Comparison of ENCODE assay signal across 15 cellular contexts in the genomic region with DNA sequence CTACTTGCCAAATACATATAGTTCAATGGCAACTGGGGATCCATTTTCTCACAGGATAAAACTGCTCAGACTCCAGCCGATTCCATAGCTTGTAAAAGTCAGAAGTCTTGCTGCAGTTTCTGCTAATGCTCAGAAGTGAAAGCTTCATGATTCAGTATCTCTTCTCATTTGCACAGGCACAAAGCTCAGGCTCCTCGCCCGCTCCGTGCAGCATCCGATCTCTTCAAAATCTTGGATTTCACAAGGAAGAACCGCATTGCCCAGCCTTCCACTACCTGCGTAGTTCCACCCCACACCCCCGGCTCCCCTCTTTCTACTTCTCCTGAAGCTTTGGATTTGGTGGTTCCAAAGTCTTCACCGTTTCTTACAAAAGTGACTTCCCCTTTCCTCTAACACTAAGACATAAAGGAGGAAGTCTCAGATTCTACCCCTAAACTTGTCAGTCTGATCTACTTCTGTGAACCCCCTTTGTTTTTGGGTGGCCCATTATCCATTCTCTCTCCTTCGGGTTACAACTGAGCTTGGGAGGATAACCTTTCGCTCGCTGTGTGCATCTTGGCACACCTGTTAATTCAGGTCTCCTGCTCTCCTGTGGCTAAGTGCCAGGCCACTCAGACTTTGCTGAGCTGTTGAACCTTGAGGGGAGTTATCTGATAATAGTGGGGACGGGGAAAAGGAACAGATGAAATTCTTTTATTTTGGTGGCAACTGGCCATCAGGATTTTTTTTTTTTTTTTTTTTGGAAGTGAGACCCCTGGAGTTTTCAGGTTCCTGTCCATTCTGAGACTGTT.
DNase-seq lines count a peak whose midpoint lies in the region; ATAC-seq, FAIRE-seq and TF ChIP-seq lines count a peak whose summit lies in the region.
"Had no signal": no experiment of that assay in that cellular context is flagged by ENCODE, and none has a peak within 500 bp of the region (broad histone marks: within the 10 kb centered on the region; RNA-seq: fewer than 3 reads in every experiment).

No MANE protein-coding gene starts in this region.

- CTCF ChIA-PET in activated CD8-positive, alpha-beta memory T cell treated with anti-CD3 and anti-CD28 coated beads, Interleukin-2, amount 10 ng/mL, durations not matched to agents 7 days and 5 days (lab: Charles Lee) = interaction anchor here (1.0 to 7.8 kb wide), 8 partner anchors 11 to 386 kb away, joined by 3 to 167 read pairs (median 4); no protein-coding TSS in a partner anchor

- H3K9me3 ChIP-seq in kidney (ENCODE audit: control insufficient read depth in 1 of 2, low read length in 2 of 2) = no peaks in the 10 kb centered on the region
- H3K9me3 ChIP-seq: ascending aorta, pancreas had no signal

- no peaks in the 10 kb centered on the region for H3K36me3 ChIP-seq in kidney (ENCODE audit: control insufficient read depth in 1 of 2, insufficient read depth in 2 of 2, low read length in 2 of 2)
- H3K36me3 ChIP-seq: ascending aorta, pancreas had no signal

- peak overlapping the region; percentile 46 for H3K4me3 Mint-ChIP-seq in activated CD8-positive, alpha-beta memory T cell treated with anti-CD3 and anti-CD28 coated beads, Interleukin-2, amount 10 ng/mL, durations not matched to agents 7 days and 5 days
- H3K4me3 Mint-ChIP-seq in activated naive CD8-positive, alpha-beta T cell treated with anti-CD3 and anti-CD28 coated beads for 36 hours = peak overlapping the region; percentile 63
- H3K4me3 Mint-ChIP-seq in stimulated activated memory B cell treated with anti-CD40 and anti-IgM and Interleukin-4, amounts not matched to agents 10 μg/mL and 1 μg/mL and 100 μg/mL, for 72 hours = peak overlapping the region; percentile 79

- no peak for FAIRE-seq in kidney (lab: Jason Lieb, UNC)
- FAIRE-seq: pancreas had no signal

- H3K9me3 Mint-ChIP-seq in activated CD8-positive, alpha-beta memory T cell treated with anti-CD3 and anti-CD28 coated beads, Interleukin-2, amount 10 ng/mL, durations not matched to agents 7 days and 5 days (ENCODE audit: low read depth) = no peaks in the 10 kb centered on the region
- H3K9me3 Mint-ChIP-seq in activated naive CD8-positive, alpha-beta T cell treated with anti-CD3 and anti-CD28 coated beads for 36 hours = peaks cover 1% of the 10 kb centered on the region
- peaks cover 5% of the 10 kb centered on the region for H3K9me3 Mint-ChIP-seq in stimulated activated memory B cell treated with anti-CD40 and anti-IgM and Interleukin-4, amounts not matched to agents 10 μg/mL and 1 μg/mL and 100 μg/mL, for 72 hours

- H3K9ac ChIP-seq in kidney (ENCODE audit: low read length in 2 of 2) = no peak overlapping the region

- H3K4me1 ChIP-seq in kidney (ENCODE audit: control insufficient read depth in 1 of 2, insufficient read depth in 1 of 2, low read depth in 1 of 2, low read length in 2 of 2) = peaks cover 4 to 6% of the 10 kb centered on the region in 2 donors

- ATAC-seq in activated CD8-positive, alpha-beta memory T cell treated with anti-CD3 and anti-CD28 coated beads, Interleukin-2, amount 10 ng/mL, durations not matched to agents 7 days and 5 days = no peak
- peak; percentile 58 for ATAC-seq in stimulated activated memory B cell treated with anti-CD40 and anti-IgM and Interleukin-4, amounts not matched to agents 10 μg/mL and 1 μg/mL and 100 μg/mL, for 72 hours
- ATAC-seq in HG03045 (IDR thresholded peaks at IDR 0.05; ENCODE audit: unreplicated experiment) = no peak
- ATAC-seq: activated CD4-positive, CD25-positive, alpha-beta regulatory T cell treated with anti-CD3 and anti-CD28 coated beads, Interleukin-2, amount 50 U/mL, for 24 hours; left ventricle myocardium superior had no signal

- TF ChIP-seq CTCF in kidney (IDR thresholded peaks at IDR 0.05; ENCODE audit: borderline replicate concordance, extremely low read depth, insufficient read depth) = no peak

- H3K4me3 ChIP-seq in kidney (ENCODE audit: low read length in 2 of 2) = no peak overlapping the region
- H3K4me3 ChIP-seq: ascending aorta, pancreas had no signal

- H3K27me3 Mint-ChIP-seq in activated CD8-positive, alpha-beta memory T cell treated with anti-CD3 and anti-CD28 coated beads, Interleukin-2, amount 10 ng/mL, durations not matched to agents 7 days and 5 days = peaks cover 3% of the 10 kb centered on the region
- peaks cover 3% of the 10 kb centered on the region for H3K27me3 Mint-ChIP-seq in activated naive CD8-positive, alpha-beta T cell treated with anti-CD3 and anti-CD28 coated beads for 36 hours
- H3K27me3 Mint-ChIP-seq in stimulated activated memory B cell treated with anti-CD40 and anti-IgM and Interleukin-4, amounts not matched to agents 10 μg/mL and 1 μg/mL and 100 μg/mL, for 72 hours = peaks cover 14% of the 10 kb centered on the region

- H3K36me3 Mint-ChIP-seq in activated CD8-positive, alpha-beta memory T cell treated with anti-CD3 and anti-CD28 coated beads, Interleukin-2, amount 10 ng/mL, durations not matched to agents 7 days and 5 days = no peaks in the 10 kb centered on the region
- H3K36me3 Mint-ChIP-seq in activated naive CD8-positive, alpha-beta T cell treated with anti-CD3 and anti-CD28 coated beads for 36 hours = peaks cover 2% of the 10 kb centered on the region
- no peaks in the 10 kb centered on the region for H3K36me3 Mint-ChIP-seq in stimulated activated memory B cell treated with anti-CD40 and anti-IgM and Interleukin-4, amounts not matched to agents 10 μg/mL and 1 μg/mL and 100 μg/mL, for 72 hours

- peaks cover 15% of the 10 kb centered on the region for H3K4me1 Mint-ChIP-seq in activated CD8-positive, alpha-beta memory T cell treated with anti-CD3 and anti-CD28 coated beads, Interleukin-2, amount 10 ng/mL, durations not matched to agents 7 days and 5 days
- H3K4me1 Mint-ChIP-seq in activated naive CD8-positive, alpha-beta T cell treated with anti-CD3 and anti-CD28 coated beads for 36 hours = peaks cover 13% of the 10 kb centered on the region
- H3K4me1 Mint-ChIP-seq in stimulated activated memory B cell treated with anti-CD40 and anti-IgM and Interleukin-4, amounts not matched to agents 10 μg/mL and 1 μg/mL and 100 μg/mL, for 72 hours = peaks cover 22% of the 10 kb centered on the region

- intact Hi-C loops in kidney (cut with DNase I) = loop anchor here (10.0 kb wide), 2 partner anchors 191 to 281 kb away; partner anchors contain the start of gene GNA14

- no peak for DNase-seq in activated CD8-positive, alpha-beta memory T cell treated with anti-CD3 and anti-CD28 coated beads, Interleukin-2, amount 10 ng/mL, durations not matched to agents 7 days and 5 days
- no peak for DNase-seq in activated CD8-positive, alpha-beta memory T cell treated with anti-CD3 and anti-CD28 coated beads, Interleukin-2, amount 50 U/mL, for 4 hours
- DNase-seq in NOMO-1 treated with DMSO at 0.1 percent for 48 hours (lab: John Stamatoyannopoulos, UW; ENCODE audit: unreplicated experiment) (peak; percentile 57), kidney (no peak)
- DNase-seq in activated naive CD8-positive, alpha-beta T cell treated with anti-CD3 and anti-CD28 coated beads for 36 hours = no peak
- no peak for DNase-seq in stimulated activated CD4-positive, alpha-beta T cell treated with anti-CD3 and anti-CD28 coated beads, Interleukin-2, amount 100 ng/mL, for 24 hours
- DNase-seq: head of caudate nucleus; left ventricle myocardium superior; stimulated activated CD4-positive, alpha-beta T cell treated with anti-CD3 and anti-CD28 coated beads, Interleukin-1b, Interleukin-23, amount 100 ng/mL, for 48 hours; substantia nigra had no signal

- no peak overlapping the region for H3K27ac Mint-ChIP-seq in activated CD8-positive, alpha-beta memory T cell treated with anti-CD3 and anti-CD28 coated beads, Interleukin-2, amount 10 ng/mL, durations not matched to agents 7 days and 5 days
- H3K27ac Mint-ChIP-seq in activated naive CD8-positive, alpha-beta T cell treated with anti-CD3 and anti-CD28 coated beads for 36 hours = peak overlapping the region; percentile 18
- H3K27ac Mint-ChIP-seq in stimulated activated memory B cell treated with anti-CD40 and anti-IgM and Interleukin-4, amounts not matched to agents 10 μg/mL and 1 μg/mL and 100 μg/mL, for 72 hours = peak overlapping the region; percentile 61

- no peak overlapping the region for H3K27ac ChIP-seq in kidney (ENCODE audit: low read depth in 2 of 2, low read length in 2 of 2)
- H3K27ac ChIP-seq: ascending aorta, pancreas had no signal
